8 cellular contexts compared by ENCODE assay signal in the genomic region with DNA sequence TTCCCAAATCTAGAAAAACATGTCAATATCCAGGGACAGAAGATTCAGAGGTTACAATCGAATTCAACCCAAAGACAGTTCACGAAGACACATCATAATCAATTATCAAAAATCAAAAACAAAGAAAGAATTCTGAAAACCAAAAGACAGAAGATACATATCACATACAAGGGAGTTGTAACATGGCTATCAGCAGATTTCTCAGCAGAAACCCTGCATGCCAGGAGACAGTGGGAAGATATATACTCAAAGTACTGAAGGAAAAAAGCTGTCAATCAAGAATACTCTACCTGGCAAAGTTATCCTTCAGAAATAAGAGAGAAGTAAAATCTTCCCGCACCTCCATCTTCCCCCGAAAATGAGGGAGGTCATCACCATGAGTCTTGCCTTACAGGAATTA.
"Had no signal": no experiment of that assay in that cellular context is flagged by ENCODE, and none has a peak within 500 bp of the region (broad histone marks: within the 10 kb centered on the region; RNA-seq: fewer than 3 reads in every experiment).

No MANE protein-coding gene starts in this region.

- H3K9ac ChIP-seq: GM23248, KMS-11 had no signal

- DNase-seq: GM23248, GOT3, H7, KBM-7 had no signal

- H3K27ac Mint-ChIP-seq: IgD-negative memory B cell had no signal

- H3K4me3 Mint-ChIP-seq: IgD-negative memory B cell had no signal

- H3K36me3 Mint-ChIP-seq: IgD-negative memory B cell had no signal

- H3K27me3 Mint-ChIP-seq: IgD-negative memory B cell had no signal

- H3K4me3 ChIP-seq: GM23248 had no signal

- FAIRE-seq: HepG2 had no signal

- ATAC-seq: HCT116, HepG2 had no signal

- H2AFZ ChIP-seq: GM23248 had no signal

- H3K27ac ChIP-seq: GM23248, KMS-11 had no signal

- H3K4me2 ChIP-seq: KMS-11 had no signal
